ENCODE assay signal across 12 cellular contexts in genomic region chr4:98447648-98448047, GRCh38.
DNase-seq lines count a peak whose midpoint lies in the region; ATAC-seq, FAIRE-seq and TF ChIP-seq lines count a peak whose summit lies in the region.
"Had no signal": no experiment of that assay in that cellular context is flagged by ENCODE, and none has a peak within 500 bp of the region (broad histone marks: within the 10 kb centered on the region; RNA-seq: fewer than 3 reads in every experiment).

No MANE protein-coding gene starts in this region.

- intact Hi-C loops in CD4-positive, alpha-beta T cell (cut with DNase I, micrococcal nuclease): loop anchor here in 1 of 2 experiments (5.0 kb wide), 1 partner anchor 185 kb away; the partner anchor contains the start of gene RAP1GDS1
- intact Hi-C loops in head of caudate nucleus (cut with DNase I): no loop called here

- H3K4me1 ChIP-seq in GM23338 (ENCODE audit: insufficient read depth) (no peaks in the 10 kb centered on the region), keratinocyte (ENCODE audit: control insufficient read depth, extremely low read depth, insufficient read depth, low read length) (peaks cover 31% of the 10 kb centered on the region), right atrium auricular region (no peaks in the 10 kb centered on the region)
- H3K4me1 ChIP-seq: psoas muscle had no signal

- no peaks in the 10 kb centered on the region for H3F3A ChIP-seq in GM23338 (replicated peaks; ENCODE audit: low read depth)

- H3K9me1 ChIP-seq in keratinocyte (ENCODE audit: control insufficient read depth, extremely low read depth, insufficient read depth, low read length): no peaks in the 10 kb centered on the region

- TF ChIP-seq CTCF in CD4-positive, alpha-beta T cell (IDR thresholded peaks at IDR 0.05): no peak
- TF ChIP-seq CTCF in GM23338 (conservative IDR thresholded peaks at IDR 0.05; ENCODE audit: low read depth in 2 of 2) (peak; percentile 53 to 71), WTC11 (IDR thresholded peaks at IDR 0.05) (no peak), keratinocyte (optimal IDR thresholded peaks at IDR 0.05 in 1 of 3, IDR thresholded peaks at IDR 0.05 in 1 of 3, conservative IDR thresholded peaks at IDR 0.05 in 1 of 3; ENCODE audit: extremely low read depth in 1 of 3, insufficient read depth in 2 of 3, low read length in 3 of 3) (peak in 2 of 3 experiments; percentile 8 to 26), right atrium auricular region (IDR thresholded peaks at IDR 0.05) (no peak), GM20000 (IDR thresholded peaks at IDR 0.05; ENCODE audit: extremely low read depth, missing control alignments) (no peak)

- peak overlapping the region; percentile 78 for H3K27ac Mint-ChIP-seq in CD4-positive, alpha-beta T cell
- H3K27ac Mint-ChIP-seq in GM23338 (no peak overlapping the region), WTC11 (no peak overlapping the region)

- H3K27me3 ChIP-seq in CD4-positive, alpha-beta T cell (ENCODE audit: control insufficient read depth, insufficient read depth, low read length): no peaks in the 10 kb centered on the region
- H3K27me3 ChIP-seq in GM23338 (ENCODE audit: insufficient read depth): no peaks in the 10 kb centered on the region
- no peaks in the 10 kb centered on the region for H3K27me3 ChIP-seq in keratinocyte (ENCODE audit: control insufficient read depth, extremely low read depth, insufficient read depth, low read length)
- H3K27me3 ChIP-seq in right atrium auricular region: no peaks in the 10 kb centered on the region

- CTCF ChIA-PET in CD4-positive, alpha-beta T cell (lab: Charles Lee): interaction anchor here (1.0 kb wide), 1 partner anchor 14 kb away, joined by 3 read pairs; no protein-coding TSS in a partner anchor
- CTCF ChIA-PET in WTC11 (lab: Charles Lee): interaction anchor here (1.8 kb wide), 1 partner anchor 335 kb away, joined by 6 read pairs; no protein-coding TSS in a partner anchor

- H3K79me2 ChIP-seq in GM23338 (replicated peaks; ENCODE audit: insufficient read depth) (no peaks in the 10 kb centered on the region), keratinocyte (ENCODE audit: control insufficient read depth, insufficient read depth, low read length) (no peaks in the 10 kb centered on the region)

- H3K4me3 Mint-ChIP-seq in CD4-positive, alpha-beta T cell: peak overlapping the region; percentile 26
- no peak overlapping the region for H3K4me3 Mint-ChIP-seq in GM23338
- no peak overlapping the region for H3K4me3 Mint-ChIP-seq in WTC11

- H4K20me1 ChIP-seq in GM23338 (replicated peaks; ENCODE audit: insufficient read depth) (no peaks in the 10 kb centered on the region; the same call in 1 of the 2 replicates), keratinocyte (ENCODE audit: control insufficient read depth, extremely low read depth, insufficient read depth, low read length) (no peaks in the 10 kb centered on the region)

- no peak for FAIRE-seq in keratinocyte (lab: Jason Lieb, UNC)
- FAIRE-seq: endometrium had no signal

- no peak overlapping the region for H3K9ac ChIP-seq in keratinocyte (ENCODE audit: control insufficient read depth, extremely low read depth, insufficient read depth, low read length)

- H3K9me2 ChIP-seq in GM23338 (ENCODE audit: insufficient read depth): no peaks in the 10 kb centered on the region

- H3K27me3 Mint-ChIP-seq in CD4-positive, alpha-beta T cell: no peaks in the 10 kb centered on the region
- no peaks in the 10 kb centered on the region for H3K27me3 Mint-ChIP-seq in GM23338 (ENCODE audit: insufficient read depth, low read depth, poor library complexity)
- no peaks in the 10 kb centered on the region for H3K27me3 Mint-ChIP-seq in WTC11 (ENCODE audit: low read depth)

- no peak for DNase-seq in CD4-positive, alpha-beta T cell
- DNase-seq in GM23338 (ENCODE audit: low spot score) (peak; percentile 56), WTC11 (ENCODE audit: low spot score) (peak; percentile 28), keratinocyte (ENCODE audit: low read depth, low spot score) (no peak), head of caudate nucleus (no peak), LoVo (ENCODE audit: low spot score) (no peak), right atrium auricular region (ENCODE audit: low spot score) (no peak), GM20000 (ENCODE audit: low spot score) (no peak)
- DNase-seq: islet precursor cell had no signal

- H3K9me3 ChIP-seq in CD4-positive, alpha-beta T cell (ENCODE audit: control insufficient read depth, low read length): no peaks in the 10 kb centered on the region
- H3K9me3 ChIP-seq in keratinocyte (ENCODE audit: control insufficient read depth, low read depth, low read length) (no peaks in the 10 kb centered on the region), right atrium auricular region (peaks cover 0 to 6% of the 10 kb centered on the region in 2 donors)
- H3K9me3 ChIP-seq: psoas muscle had no signal

- H3K36me3 ChIP-seq in GM23338 (ENCODE audit: insufficient read depth): no peaks in the 10 kb centered on the region
- peaks cover 3 to 7% of the 10 kb centered on the region in 2 experiments for H3K36me3 ChIP-seq in keratinocyte (ENCODE audit: control insufficient read depth in 2 of 2, extremely low read depth in 1 of 2, insufficient read depth in 2 of 2, low read length in 2 of 2)
- H3K36me3 ChIP-seq in right atrium auricular region: peaks cover 1% of the 10 kb centered on the region

- H2AFZ ChIP-seq in GM23338 (no peak overlapping the region), keratinocyte (ENCODE audit: control insufficient read depth, low read length) (no peak overlapping the region)

- dilution Hi-C loops in keratinocyte (cut with MboI; ENCODE audit: extremely low pct_ligation_motif_present, low sequenced_read_pairs): no loop called here

- H3K9me3 Mint-ChIP-seq in CD4-positive, alpha-beta T cell: no peaks in the 10 kb centered on the region
- H3K9me3 Mint-ChIP-seq in GM23338 (no peaks in the 10 kb centered on the region), WTC11 (peaks cover 3% of the 10 kb centered on the region)

- H3K4me2 ChIP-seq in GM23338: no peak overlapping the region
- H3K4me2 ChIP-seq in keratinocyte (ENCODE audit: control insufficient read depth, extremely low read depth, insufficient read depth, low read depth, low read length): no peak overlapping the region

- H3K4me3 ChIP-seq in GM23338: no peak overlapping the region
- no peak overlapping the region for H3K4me3 ChIP-seq in keratinocyte (ENCODE audit: control insufficient read depth in 2 of 3, extremely low read depth in 1 of 3, insufficient read depth in 2 of 3, low read depth in 1 of 3, low read length in 3 of 3)
- no peak overlapping the region for H3K4me3 ChIP-seq in right atrium auricular region
- H3K4me3 ChIP-seq: psoas muscle had no signal

- H3K36me3 Mint-ChIP-seq in CD4-positive, alpha-beta T cell (ENCODE audit: low read depth): peaks cover 12% of the 10 kb centered on the region
- H3K36me3 Mint-ChIP-seq in GM23338 (ENCODE audit: low read depth): no peaks in the 10 kb centered on the region; the same call in 2 of the 3 replicates
- H3K36me3 Mint-ChIP-seq in WTC11: no peaks in the 10 kb centered on the region

- POLR2A ChIA-PET in CD4-positive, alpha-beta T cell (lab: Charles Lee): interaction anchor here (1.3 to 1.8 kb wide), 2 partner anchors 20 to 186 kb away, joined by 3 to 9 read pairs; partner anchors contain the start of gene RAP1GDS1
- POLR2A ChIA-PET in WTC11 (lab: Charles Lee): no interaction called here

- H3K27ac ChIP-seq in CD4-positive, alpha-beta T cell (ENCODE audit: low read depth, low read length): no peak overlapping the region
- H3K27ac ChIP-seq in GM23338 (ENCODE audit: low read depth) (no peak overlapping the region), keratinocyte (ENCODE audit: control insufficient read depth, insufficient read depth, low read length) (no peak overlapping the region), right atrium auricular region (no peak overlapping the region)
- H3K27ac ChIP-seq: psoas muscle had no signal

- ATAC-seq in CD4-positive, alpha-beta T cell (ENCODE audit: poor library complexity): no peak
- ATAC-seq in GM23338 (peak; percentile 89), WTC11 (peak; percentile 91)
- ATAC-seq: psoas muscle, Right ventricle myocardium inferior had no signal

- H3K4me1 Mint-ChIP-seq in CD4-positive, alpha-beta T cell (ENCODE audit: low read depth): peaks cover 35% of the 10 kb centered on the region
- H3K4me1 Mint-ChIP-seq in GM23338: no peaks in the 10 kb centered on the region
- no peaks in the 10 kb centered on the region for H3K4me1 Mint-ChIP-seq in WTC11

TF ChIP-seq in GM23338, 12 proteins besides CTCF, POLR2A, EP300 and RAD21 (continues in another document):
- no peak for TF ChIP-seq POLR2AphosphoS5 (IDR thresholded peaks at IDR 0.05; ENCODE audit: low read depth)
- TF ChIP-seq JUNB (IDR thresholded peaks at IDR 0.05; ENCODE audit: unreplicated experiment): no peak
- no peak for TF ChIP-seq ETS1 (IDR thresholded peaks at IDR 0.05)

TF ChIP-seq in WTC11, 78 proteins besides CTCF, POLR2A, EP300 and RAD21:
- no peak for TF ChIP-seq ZNF121 (CRISPR knock-in tag; IDR thresholded peaks at IDR 0.05)

Comparison
In these comparisons a context has a peak if more than half of its experiments do, and no peak if none do; other contexts are left out.
1. DNase-seq: peak in GM23338 (single experiment) and WTC11 (single experiment); none in CD4-positive, alpha-beta T cell (0 of 10), keratinocyte (single experiment), head of caudate nucleus (0 of 42), LoVo (single experiment), right atrium auricular region (single experiment) and GM20000 (single experiment).
2. CTCF ChIP-seq: peak in GM23338 (2 of 2) and keratinocyte (2 of 3); none in CD4-positive, alpha-beta T cell (single experiment), WTC11 (single experiment), right atrium auricular region (0 of 2) and GM20000 (single experiment).